ENCODE assay signal across 10 cellular contexts in genomic region chr22:30327864-30328345, GRCh38. TPM values are rescaled to one million over a fixed set of nuclear protein-coding genes. Genes with fewer than 3 reads are reported as not detected.
DNase-seq lines count a peak whose midpoint lies in the region; ATAC-seq and TF ChIP-seq lines count a peak whose summit lies in the region.
"Had no signal": no experiment of that assay in that cellular context is flagged by ENCODE, and none has a peak within 500 bp of the region (broad histone marks: within the 10 kb centered on the region; RNA-seq: fewer than 3 reads in every experiment).

No MANE protein-coding gene starts in this region.

- H3K36me3 ChIP-seq in tibial nerve: peaks cover under 1 to 26% (median 3%) of the 10 kb centered on the region in 3 donors

- H3K27me3 ChIP-seq in tibial nerve: no peaks in the 10 kb centered on the region

- POLR2A ChIA-PET in WTC11 (lab: Charles Lee): interaction anchor here (1.0 to 2.4 kb wide), 2 partner anchors 37 to 39 kb away, joined by 4 to 7 read pairs; partner anchors contain the start of gene CASTOR1
- POLR2A ChIA-PET in GM10248 (lab: Yijun Ruan, JAX): interaction anchor here (1.5 kb wide), 1 partner anchor 8 kb away, joined by 5 read pairs; no protein-coding TSS in a partner anchor

- H3K4me1 Mint-ChIP-seq in T-helper 2 cell treated with Interferon-gamma antibody and Interleukin-4, amounts not matched to agents 5 μg/mL and 100 μg/mL, for 36 hours (ENCODE audit: low read depth): peaks cover 48% of the 10 kb centered on the region
- peaks cover 28% of the 10 kb centered on the region for H3K4me1 Mint-ChIP-seq in WTC11
- H3K4me1 Mint-ChIP-seq in stimulated activated naive B cell treated with anti-CD40 and anti-IgM and Interleukin-4, amounts not matched to agents 10 μg/mL and 1 μg/mL and 100 μg/mL, for 72 hours: peaks cover 35 to 51% of the 10 kb centered on the region in 2 donors

- no peaks in the 10 kb centered on the region for H3K9me3 ChIP-seq in tibial nerve

- CTCF ChIA-PET in WTC11 (lab: Charles Lee) (interaction anchor here (0.6 to 7.8 kb wide), 10 partner anchors 9 to 555 kb away, joined by 3 to 193 read pairs (median 10); partner anchors contain the start of genes CASTOR1 and RNF215), GM10248 (lab: Yijun Ruan, JAX) (interaction anchor here (1.0 to 4.8 kb wide), 5 partner anchors 10 to 96 kb away, joined by 3 to 55 read pairs (median 3); partner anchors contain the start of gene CASTOR1)

- H3K4me3 Mint-ChIP-seq in T-helper 2 cell treated with Interferon-gamma antibody and Interleukin-4, amounts not matched to agents 5 μg/mL and 100 μg/mL, for 36 hours: peak overlapping the region; percentile 85
- peak overlapping the region; percentile 65 for H3K4me3 Mint-ChIP-seq in WTC11
- peak overlapping the region; percentile 89 to 92 for H3K4me3 Mint-ChIP-seq in stimulated activated naive B cell treated with anti-CD40 and anti-IgM and Interleukin-4, amounts not matched to agents 10 μg/mL and 1 μg/mL and 100 μg/mL, for 72 hours

- peaks cover 45% of the 10 kb centered on the region for H3K36me3 Mint-ChIP-seq in T-helper 2 cell treated with Interferon-gamma antibody and Interleukin-4, amounts not matched to agents 5 μg/mL and 100 μg/mL, for 36 hours (ENCODE audit: low read depth)
- peaks cover 10% of the 10 kb centered on the region; the same call in 1 of the 2 replicates for H3K36me3 Mint-ChIP-seq in WTC11
- H3K36me3 Mint-ChIP-seq in stimulated activated naive B cell treated with anti-CD40 and anti-IgM and Interleukin-4, amounts not matched to agents 10 μg/mL and 1 μg/mL and 100 μg/mL, for 72 hours: peaks cover 19 to 29% of the 10 kb centered on the region in 2 donors

- TF ChIP-seq EP300 in tibial nerve (IDR thresholded peaks at IDR 0.05): no peak

- H3K4me3 ChIP-seq in tibial nerve: no peak overlapping the region

- no peaks in the 10 kb centered on the region for H3K27me3 Mint-ChIP-seq in T-helper 2 cell treated with Interferon-gamma antibody and Interleukin-4, amounts not matched to agents 5 μg/mL and 100 μg/mL, for 36 hours (ENCODE audit: low read depth)
- H3K27me3 Mint-ChIP-seq in WTC11 (ENCODE audit: low read depth): no peaks in the 10 kb centered on the region
- no peaks in the 10 kb centered on the region for H3K27me3 Mint-ChIP-seq in stimulated activated naive B cell treated with anti-CD40 and anti-IgM and Interleukin-4, amounts not matched to agents 10 μg/mL and 1 μg/mL and 100 μg/mL, for 72 hours

- peak overlapping the region; percentile 82 for H3K27ac Mint-ChIP-seq in T-helper 2 cell treated with Interferon-gamma antibody and Interleukin-4, amounts not matched to agents 5 μg/mL and 100 μg/mL, for 36 hours
- H3K27ac Mint-ChIP-seq in WTC11: peak overlapping the region; percentile 89
- peak overlapping the region; percentile 94 for H3K27ac Mint-ChIP-seq in stimulated activated naive B cell treated with anti-CD40 and anti-IgM and Interleukin-4, amounts not matched to agents 10 μg/mL and 1 μg/mL and 100 μg/mL, for 72 hours

- H3K27ac ChIP-seq in tibial nerve: peak overlapping the region in 2 of 4 donors; percentile 91 to 97

- TF ChIP-seq CTCF in WTC11 (IDR thresholded peaks at IDR 0.05) (no peak), tibial nerve (IDR thresholded peaks at IDR 0.05) (no peak), GM10248 (IDR thresholded peaks at IDR 0.05; ENCODE audit: control extremely low read depth, extremely low read depth, low read depth, missing control alignments) (no peak)

- 80 to 83% methylated on average over 5 of the region's 5 CpGs for WGBS in tibial nerve, 2 donors

- H3K9me3 Mint-ChIP-seq in T-helper 2 cell treated with Interferon-gamma antibody and Interleukin-4, amounts not matched to agents 5 μg/mL and 100 μg/mL, for 36 hours: no peaks in the 10 kb centered on the region
- H3K9me3 Mint-ChIP-seq in WTC11: no peaks in the 10 kb centered on the region
- H3K9me3 Mint-ChIP-seq in stimulated activated naive B cell treated with anti-CD40 and anti-IgM and Interleukin-4, amounts not matched to agents 10 μg/mL and 1 μg/mL and 100 μg/mL, for 72 hours: no peaks in the 10 kb centered on the region

- ATAC-seq in WTC11: peak; percentile 33
- no peak for ATAC-seq in stimulated activated naive B cell treated with anti-CD40 and anti-IgM and Interleukin-4, amounts not matched to agents 10 μg/mL and 1 μg/mL and 100 μg/mL, for 72 hours (replicated peaks)

- peaks cover 0 to 49% (median 35%) of the 10 kb centered on the region in 4 donors for H3K4me1 ChIP-seq in tibial nerve

- DNase-seq in T-helper 2 cell treated with Interferon-gamma antibody and Interleukin-4, amounts not matched to agents 5 μg/mL and 100 μg/mL, for 36 hours (ENCODE audit: low spot score): no peak
- no peak for DNase-seq in T-helper 2 cell
- DNase-seq in WTC11 (ENCODE audit: low spot score): peak; percentile 33
- peak; percentile 58 for DNase-seq in iPS-NIHi11 (ENCODE audit: low spot score)
- DNase-seq in stimulated activated naive B cell treated with anti-CD40 and anti-IgM and Interleukin-4, amounts not matched to agents 10 μg/mL and 1 μg/mL and 100 μg/mL, for 72 hours: no peak
- DNase-seq in tibial nerve (ENCODE audit: low spot score in 2 of 2): no peak
- DNase-seq in NCI-H345 (lab: John Stamatoyannopoulos, UW): no peak
- no peak for DNase-seq in GM10248 (ENCODE audit: extremely low spot score)
- DNase-seq: activated CD8-positive, alpha-beta memory T cell treated with anti-CD3 and anti-CD28 coated beads, Interleukin-2, amount 50 U/mL, for 48 hours; NCI-H1436 had no signal

- no peak for TF ChIP-seq POLR2A in tibial nerve (IDR thresholded peaks at IDR 0.05)

TF ChIP-seq in WTC11, 78 proteins besides CTCF, POLR2A, EP300 and RAD21 (continues in another document):
- TF ChIP-seq MYBL2 (CRISPR knock-in tag; IDR thresholded peaks at IDR 0.05): no peak
- TF ChIP-seq TP53 (CRISPR knock-in tag; IDR thresholded peaks at IDR 0.05): no peak
- no peak for TF ChIP-seq CREB1 (CRISPR knock-in tag; IDR thresholded peaks at IDR 0.05)
- no peak for TF ChIP-seq CBFB (CRISPR knock-in tag; IDR thresholded peaks at IDR 0.05; ENCODE audit: low read depth)
- no peak for TF ChIP-seq SMAD4 (CRISPR knock-in tag; IDR thresholded peaks at IDR 0.05)
- no peak for TF ChIP-seq CDX4 (CRISPR knock-in tag; IDR thresholded peaks at IDR 0.05; ENCODE audit: borderline replicate concordance)
- TF ChIP-seq AR (CRISPR knock-in tag; IDR thresholded peaks at IDR 0.05): no peak
- no peak for TF ChIP-seq ZNF138 (CRISPR knock-in tag; conservative IDR thresholded peaks at IDR 0.05)
- TF ChIP-seq ZNF416 (CRISPR knock-in tag; IDR thresholded peaks at IDR 0.05): no peak
- no peak for TF ChIP-seq IRF2 (CRISPR knock-in tag; IDR thresholded peaks at IDR 0.05; ENCODE audit: borderline replicate concordance, low read depth)
- TF ChIP-seq E2F5 (CRISPR knock-in tag; IDR thresholded peaks at IDR 0.05): no peak

RNA-seq across cellular contexts. Expression of gene TBC1D10A, which starts 1.2 kb away (rescaled TPM):
- 7.5 to 11.1 TPM (median 9.6 TPM) in 3 replicates for total RNA-seq in WTC11 (2021)
- total RNA-seq in tibial nerve: 10 to 100 TPM; 46.8 to 63.9 (median 52.1) TPM

RNA-seq across cellular contexts. Expression of gene SF3A1, which starts 28.8 kb away (rescaled TPM):
- total RNA-seq in WTC11 (2021) (214 to 272 TPM (median 227 TPM) in 3 replicates), tibial nerve (10 to 100 TPM; 76.2 to 98.1 (median 91.7) TPM)

RNA-seq across cellular contexts. Expression of gene CCDC157, which starts 28.9 kb away (rescaled TPM):
- total RNA-seq in WTC11 (2021) (3.8 to 6.5 TPM (median 4.2 TPM) in 3 replicates), tibial nerve (10 to 100 TPM in 1 of 4 donors, 1 to 10 TPM in 3; 1.0 to 10.5 (median 5.2) TPM)

RNA-seq across cellular contexts. Expression of gene CASTOR1, which starts 38.6 kb away (rescaled TPM):
- total RNA-seq in WTC11 (2021) (15.8 to 18.6 TPM (median 16.0 TPM) in 3 replicates), tibial nerve (10 to 100 TPM; 38.7 to 57.9 (median 45.3) TPM)

RNA-seq across cellular contexts. Expression of gene RNF215, which starts 59.3 kb away (rescaled TPM):
- total RNA-seq in WTC11 (2021) (25.4 to 28.6 TPM (median 27.6 TPM) in 3 replicates), tibial nerve (10 to 100 TPM; 19.9 to 42.4 (median 25.2) TPM)

Comparison
In these comparisons a context has a peak if more than half of its experiments do, and no peak if none do; other contexts are left out.
1. DNase-seq: peak in WTC11 (single experiment) and iPS-NIHi11 (single experiment); none in T-helper 2 cell treated with Interferon-gamma antibody and Interleukin-4, amounts not matched to agents 5 μg/mL and 100 μg/mL, for 36 hours (single experiment), T-helper 2 cell (0 of 5), stimulated activated naive B cell treated with anti-CD40 and anti-IgM and Interleukin-4, amounts not matched to agents 10 μg/mL and 1 μg/mL and 100 μg/mL, for 72 hours (single experiment), tibial nerve (0 of 2), NCI-H345 (single experiment) and GM10248 (single experiment).
2. Peak in every context shown above with its lines, with median percentiles within 50 percentile points of each other: H3K27ac Mint-ChIP-seq and H3K4me3 Mint-ChIP-seq.